ENCODE assay signal across 9 cellular contexts in genomic region chr14:50452979-50453705, GRCh38. TPM values are rescaled to one million over a fixed set of nuclear protein-coding genes. Genes with fewer than 3 reads are reported as not detected.
DNase-seq lines count a peak whose midpoint lies in the region; ATAC-seq, FAIRE-seq and TF ChIP-seq lines count a peak whose summit lies in the region.
"Had no signal": no experiment of that assay in that cellular context is flagged by ENCODE, and none has a peak within 500 bp of the region (broad histone marks: within the 10 kb centered on the region; RNA-seq: fewer than 3 reads in every experiment).

No MANE protein-coding gene starts in this region.

- H3K27me3 ChIP-seq in esophagus squamous epithelium: no peaks in the 10 kb centered on the region
- no peaks in the 10 kb centered on the region for H3K27me3 ChIP-seq in pancreas
- no peaks in the 10 kb centered on the region for H3K27me3 ChIP-seq in CD4-positive, alpha-beta T cell (ENCODE audit: control insufficient read depth, insufficient read depth, low read length)
- no peaks in the 10 kb centered on the region for H3K27me3 ChIP-seq in effector memory CD4-positive, alpha-beta T cell (replicated peaks; ENCODE audit: control insufficient read depth, insufficient read depth, low read length, poor library complexity, severe bottlenecking)

- 26 to 35% methylated on average over 3 of the region's 3 CpGs for WGBS in esophagus squamous epithelium, 2 donors
- WGBS in pancreas, 2 donors: 54 to 58% methylated on average over 3 of the region's 3 CpGs

- TF ChIP-seq CTCF in esophagus squamous epithelium (IDR thresholded peaks at IDR 0.05) (no peak), pancreas (IDR thresholded peaks at IDR 0.05) (no peak)
- no peak for TF ChIP-seq CTCF in CD4-positive, alpha-beta T cell (IDR thresholded peaks at IDR 0.05)

- peaks cover 71% of the 10 kb centered on the region for H3K36me3 Mint-ChIP-seq in CD4-positive, alpha-beta T cell (ENCODE audit: low read depth)

- no peaks in the 10 kb centered on the region for H3K9me3 ChIP-seq in esophagus squamous epithelium
- H3K9me3 ChIP-seq in pancreas: no peaks in the 10 kb centered on the region
- no peaks in the 10 kb centered on the region for H3K9me3 ChIP-seq in CD4-positive, alpha-beta T cell (ENCODE audit: control insufficient read depth, low read length)
- no peaks in the 10 kb centered on the region for H3K9me3 ChIP-seq in effector memory CD4-positive, alpha-beta T cell (ENCODE audit: control insufficient read depth, low read length)

- intact Hi-C loops in esophagus squamous epithelium (cut with DNase I): no loop called here
- intact Hi-C loops in pancreas (cut with DNase I): no loop called here
- intact Hi-C loops in CD4-positive, alpha-beta T cell (cut with DNase I, micrococcal nuclease): no loop called here

- peak overlapping the region in 3 of 4 donors; percentile 9 to 33 (median 24) for H3K27ac ChIP-seq in esophagus squamous epithelium
- no peak overlapping the region for H3K27ac ChIP-seq in pancreas
- no peak overlapping the region for H3K27ac ChIP-seq in CD4-positive, alpha-beta T cell (ENCODE audit: low read depth, low read length)
- no peak overlapping the region for H3K27ac ChIP-seq in effector memory CD4-positive, alpha-beta T cell (ENCODE audit: insufficient read depth, low read length, poor library complexity, severe bottlenecking)

- no peak overlapping the region for H3K4me3 ChIP-seq in esophagus squamous epithelium
- H3K4me3 ChIP-seq in pancreas: no peak overlapping the region
- H3K4me3 ChIP-seq in effector memory CD4-positive, alpha-beta T cell (ENCODE audit: insufficient read depth, low read depth, low read length, poor library complexity, severe bottlenecking): no peak overlapping the region

- TF ChIP-seq POLR2A in esophagus squamous epithelium (IDR thresholded peaks at IDR 0.05): no peak

- peaks cover 0 to 18% (median 0%) of the 10 kb centered on the region in 3 donors for H3K4me1 ChIP-seq in esophagus squamous epithelium
- H3K4me1 ChIP-seq in pancreas: no peaks in the 10 kb centered on the region
- no peaks in the 10 kb centered on the region for H3K4me1 ChIP-seq in effector memory CD4-positive, alpha-beta T cell (ENCODE audit: control insufficient read depth, insufficient read depth, low read length, poor library complexity, severe bottlenecking)

- peak; percentile 54 to 87 (median 80) for ATAC-seq in pancreas
- no peak for ATAC-seq in CD4-positive, alpha-beta T cell (ENCODE audit: poor library complexity)

- peaks cover 8% of the 10 kb centered on the region for H3K9me3 Mint-ChIP-seq in CD4-positive, alpha-beta T cell

- H3K4me3 Mint-ChIP-seq in CD4-positive, alpha-beta T cell: no peak overlapping the region

- POLR2A ChIA-PET in CD4-positive, alpha-beta T cell (lab: Charles Lee): no interaction called here

- CTCF ChIA-PET in CD4-positive, alpha-beta T cell (lab: Charles Lee): interaction anchor here (1.2 kb wide), 1 partner anchor 132 kb away, joined by 3 read pairs; no protein-coding TSS in a partner anchor

- H3K27me3 Mint-ChIP-seq in CD4-positive, alpha-beta T cell: no peaks in the 10 kb centered on the region

- H3K36me3 ChIP-seq in esophagus squamous epithelium: peaks cover 0 to 93% (median 4%) of the 10 kb centered on the region in 3 donors
- peaks cover 0 to 26% (median 0%) of the 10 kb centered on the region in 3 donors for H3K36me3 ChIP-seq in pancreas
- H3K36me3 ChIP-seq in effector memory CD4-positive, alpha-beta T cell (ENCODE audit: control insufficient read depth, insufficient read depth, low read length): peaks cover 25% of the 10 kb centered on the region

- H3K4me1 Mint-ChIP-seq in CD4-positive, alpha-beta T cell (ENCODE audit: low read depth): no peaks in the 10 kb centered on the region

- peak; percentile 46 for FAIRE-seq in RCC 7860 (lab: Jason Lieb, UNC)
- FAIRE-seq in pancreas (lab: Jason Lieb, UNC): no peak

- DNase-seq in GM04503 (ENCODE audit: low read depth) (peak; percentile 57), RCC 7860 (ENCODE audit: low spot score) (peak; percentile 70), esophagus squamous epithelium (lab: John Stamatoyannopoulos, UW) (no peak), pancreas (peak in 1 of 6 donors; percentile 14), OCI-M2 (lab: John Stamatoyannopoulos, UW; ENCODE audit: unreplicated experiment) (no peak), AML-193 (lab: John Stamatoyannopoulos, UW) (no peak)
- no peak for DNase-seq in CD4-positive, alpha-beta T cell
- no peak for DNase-seq in effector memory CD4-positive, alpha-beta T cell
- DNase-seq: NCI-H2107 had no signal

- no peak overlapping the region for H3K27ac Mint-ChIP-seq in CD4-positive, alpha-beta T cell

RNA-seq across cellular contexts. Expression of gene CDKL1, which starts 56.5 kb away (rescaled TPM):
- total RNA-seq in esophagus squamous epithelium: 10 to 100 TPM in 3 of 4 donors, 1 to 10 TPM in 1; 2.9 to 16.6 (median 11.5) TPM
- total RNA-seq in pancreas: 1 to 10 TPM; 2.4 to 5.5 (median 4.4) TPM
- polyA plus RNA-seq in pancreas: under 1 TPM; 0.56 to 0.80 TPM
- total RNA-seq in CD4-positive, alpha-beta T cell: 1 to 10 TPM; 2.4 to 2.8 TPM

Comparison
In these comparisons a context has a peak if more than half of its experiments do, and no peak if none do; other contexts are left out.
1. DNase-seq: peak in GM04503 (single experiment) and RCC 7860 (single experiment); none in esophagus squamous epithelium (single experiment), OCI-M2 (single experiment), CD4-positive, alpha-beta T cell (0 of 10), effector memory CD4-positive, alpha-beta T cell (0 of 3) and AML-193 (0 of 2).
2. H3K27ac ChIP-seq: peak in esophagus squamous epithelium (3 of 4); none in pancreas (0 of 4), CD4-positive, alpha-beta T cell (single experiment) and effector memory CD4-positive, alpha-beta T cell (single experiment).